In the genomic region with DNA sequence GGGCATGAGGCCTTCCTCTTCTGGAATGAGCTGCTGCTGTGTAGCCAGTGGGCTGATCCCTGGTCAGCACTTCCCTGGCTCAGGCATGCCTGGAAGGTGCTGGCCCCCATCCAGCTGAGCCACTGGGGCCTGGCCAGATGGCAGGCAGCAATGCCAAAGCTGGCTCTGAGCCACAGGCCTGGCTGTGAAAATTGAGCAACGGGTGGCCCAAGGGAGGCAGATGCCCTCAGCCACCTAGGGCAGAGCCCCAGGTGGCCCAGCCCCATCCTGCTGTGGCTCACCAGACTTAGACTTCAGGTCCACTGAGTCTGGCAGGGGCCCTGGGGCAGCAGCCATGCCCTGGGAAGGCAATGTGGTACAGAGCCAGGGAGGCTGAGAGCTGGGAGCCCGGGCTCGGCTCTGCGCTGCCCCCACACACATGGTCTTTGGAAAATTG, we compare ENCODE assay signal across 11 cellular contexts. TPM values are rescaled to one million over a fixed set of nuclear protein-coding genes. Genes with fewer than 3 reads are reported as not detected.
DNase-seq lines count a peak whose midpoint lies in the region; ATAC-seq and TF ChIP-seq lines count a peak whose summit lies in the region.
"Had no signal": no experiment of that assay in that cellular context is flagged by ENCODE, and none has a peak within 500 bp of the region (broad histone marks: within the 10 kb centered on the region; RNA-seq: fewer than 3 reads in every experiment).

No MANE protein-coding gene starts in this region.

- peak overlapping the region; percentile 89 for H2BK5ac ChIP-seq in neuronal stem cell (ENCODE audit: low read length)

- no peak for TF ChIP-seq POLR2A in adrenal gland (IDR thresholded peaks at IDR 0.05)

- H3K27me3 ChIP-seq in adrenal gland: peaks cover 15% of the 10 kb centered on the region
- peaks cover 0 to 22% (median 0%) of the 10 kb centered on the region in 3 experiments for H3K27me3 ChIP-seq in neuronal stem cell (ENCODE audit: control insufficient read depth in 3 of 3, insufficient read depth in 3 of 3, low read depth in 1 of 3, low read length in 3 of 3)

- no peak overlapping the region for H3K9ac ChIP-seq in neuronal stem cell (ENCODE audit: low read depth, low read length, poor library complexity)

- peak overlapping the region; percentile 40 for H3K23ac ChIP-seq in neuronal stem cell (ENCODE audit: low read depth, low read length, poor library complexity)

- H3K4me3 ChIP-seq in adrenal gland (no peak overlapping the region), neuronal stem cell (ENCODE audit: low read length in 2 of 2) (no peak overlapping the region)

- no peak overlapping the region for H4K91ac ChIP-seq in neuronal stem cell (ENCODE audit: low read depth, low read length, poor library complexity)

- no peak overlapping the region for H2BK12ac ChIP-seq in neuronal stem cell (ENCODE audit: low read length)

- H3K14ac ChIP-seq in neuronal stem cell (ENCODE audit: low read length): no peak overlapping the region

- ATAC-seq in HG03139 (IDR thresholded peaks at IDR 0.05; ENCODE audit: unreplicated experiment) (no peak), GM18517 (IDR thresholded peaks at IDR 0.05; ENCODE audit: unreplicated experiment) (no peak), GM21717 (IDR thresholded peaks at IDR 0.05; ENCODE audit: unreplicated experiment) (no peak)
- ATAC-seq: T-helper 17 cell had no signal

- no peaks in the 10 kb centered on the region for H3K36me3 ChIP-seq in adrenal gland (replicated peaks in 1 of 2)
- H3K36me3 ChIP-seq in neuronal stem cell (replicated peaks in 1 of 2; ENCODE audit: control insufficient read depth in 2 of 2, insufficient read depth in 2 of 2, low read length in 2 of 2): no peaks in the 10 kb centered on the region

- 0 to 90% (median 58%) methylated on average over 1 to 4 of the region's 4 CpGs for WGBS in adrenal gland, 4 donors
- WGBS in neuronal stem cell (ENCODE audit: extremely low coverage in 2 of 2, insufficient read length in 2 of 2, insufficient replicate concordance in 1 of 2), 2 donors: no CpG with 5 or more reads among the region's 4 CpGs

- DNase-seq in DMS 273 (lab: John Stamatoyannopoulos, UW; ENCODE audit: unreplicated experiment) (peak; percentile 97), NCI-H2029 (lab: John Stamatoyannopoulos, UW) (peak; percentile 81), adrenal gland (peak; percentile 52 to 86 (median 79)), neuronal stem cell (ENCODE audit: low spot score) (no peak), GDM1 (lab: John Stamatoyannopoulos, UW) (no peak)
- DNase-seq: CD4-positive, CD25-positive, alpha-beta regulatory T cell; NK-92 treated with Interleukin-12 subunit alpha and Interleukin-12 subunit beta, amount 100 ng/mL, for 24 hours; T-helper 17 cell had no signal

- H3K79me1 ChIP-seq in neuronal stem cell (ENCODE audit: low read depth, low read length): no peaks in the 10 kb centered on the region

- H3K27ac ChIP-seq in adrenal gland: no peak overlapping the region
- H3K27ac ChIP-seq in neuronal stem cell (replicated peaks; ENCODE audit: low read length): no peak overlapping the region

- intact Hi-C loops in adrenal gland (cut with DNase I): no loop called here

- no peak overlapping the region for H2BK120ac ChIP-seq in neuronal stem cell (ENCODE audit: low read depth, low read length)

- H3K4me1 ChIP-seq in adrenal gland (replicated peaks in 1 of 2) (no peaks in the 10 kb centered on the region), neuronal stem cell (ENCODE audit: control insufficient read depth in 2 of 2, insufficient read depth in 1 of 2, low read depth in 1 of 2, low read length in 2 of 2) (peaks cover 4 to 22% of the 10 kb centered on the region in 2 donors)

- no peak overlapping the region for H3K4me2 ChIP-seq in neuronal stem cell (ENCODE audit: insufficient read depth, low read length, poor library complexity, severe bottlenecking)

- H3K4ac ChIP-seq in neuronal stem cell (ENCODE audit: low read length): no peak overlapping the region

- H4K8ac ChIP-seq in neuronal stem cell (ENCODE audit: low read depth, low read length): no peak overlapping the region

- peak overlapping the region; percentile 21 for H3K18ac ChIP-seq in neuronal stem cell (ENCODE audit: low read length)

- no peak overlapping the region for H2BK15ac ChIP-seq in neuronal stem cell (ENCODE audit: low read length)

- no peak for TF ChIP-seq CTCF in adrenal gland (IDR thresholded peaks at IDR 0.05)

- no peaks in the 10 kb centered on the region for H3K9me3 ChIP-seq in adrenal gland (replicated peaks in 1 of 3)
- H3K9me3 ChIP-seq in neuronal stem cell (replicated peaks in 1 of 2; ENCODE audit: control insufficient read depth in 2 of 2, insufficient read depth in 1 of 2, low read depth in 1 of 2, low read length in 2 of 2): no peaks in the 10 kb centered on the region

- no peak overlapping the region for H2AFZ ChIP-seq in neuronal stem cell (ENCODE audit: low read length)

- peak overlapping the region; percentile 53 for H2AK5ac ChIP-seq in neuronal stem cell (ENCODE audit: low read depth, low read length)

RNA-seq across cellular contexts. Expression of a gene that starts 8.5 kb away (rescaled TPM):
- total RNA-seq in adrenal gland: under 1 TPM in 1 of 8 donors, not detected in 7; 0.27 TPM
- polyA plus RNA-seq in adrenal gland: not detected
- 2.5 TPM for polyA plus RNA-seq in neuronal stem cell (2013, experiment 1 of 2)
- polyA plus RNA-seq in neuronal stem cell (2013, experiment 2 of 2): 2.4 TPM
- total RNA-seq: CD4-positive, CD25-positive, alpha-beta regulatory T cell; T-helper 17 cell had no signal
- polyA plus RNA-seq: CD4-positive, CD25-positive, alpha-beta regulatory T cell had no signal

Comparison
In these comparisons a context has a peak if more than half of its experiments do, and no peak if none do; other contexts are left out.
1. DNase-seq: peak in DMS 273 (single experiment), NCI-H2029 (single experiment) and adrenal gland (7 of 7); none in neuronal stem cell (single experiment) and GDM1 (single experiment).